1 cellular context compared by ENCODE assay signal in the genomic region with DNA sequence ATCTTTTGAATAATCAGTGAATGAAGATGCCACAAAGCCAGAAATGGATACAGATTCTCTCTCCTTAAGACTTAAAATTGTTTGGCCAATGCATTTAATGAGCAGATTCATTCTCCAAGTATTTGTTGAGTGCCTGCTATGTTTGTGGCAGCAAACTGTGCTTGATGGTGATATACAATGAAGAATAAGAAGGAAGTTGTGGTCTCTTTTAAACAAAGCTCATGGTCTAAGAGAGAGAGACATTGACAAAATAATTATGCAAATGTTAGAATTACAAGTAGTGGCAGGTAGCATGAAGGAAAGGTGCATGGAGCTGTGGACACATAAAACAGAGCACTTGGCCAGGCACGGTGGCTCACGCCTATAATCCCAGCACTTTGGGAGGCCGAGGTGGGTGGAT.
TF ChIP-seq lines count a peak whose summit lies in the region.

No MANE protein-coding gene starts in this region.

TF ChIP-seq in IMR-90, 13 proteins besides CTCF, POLR2A, EP300 and RAD21:
- no peak for TF ChIP-seq FOS (IDR thresholded peaks at IDR 0.05; ENCODE audit: low read depth, low read length)
- TF ChIP-seq SMC3 (IDR thresholded peaks at IDR 0.05; ENCODE audit: low read depth, low read length): no peak
- TF ChIP-seq MAZ (IDR thresholded peaks at IDR 0.05; ENCODE audit: borderline replicate concordance, low read depth, low read length): no peak
- no peak for TF ChIP-seq MXI1 (IDR thresholded peaks at IDR 0.05; ENCODE audit: borderline replicate concordance, low read depth, low read length)
- no peak for TF ChIP-seq MAFK (IDR thresholded peaks at IDR 0.05; ENCODE audit: low read depth, low read length)
- TF ChIP-seq RCOR1 (IDR thresholded peaks at IDR 0.05; ENCODE audit: insufficient replicate concordance, low read length): no peak
- TF ChIP-seq CEBPB (IDR thresholded peaks at IDR 0.05; ENCODE audit: low read depth, low read length): no peak
- no peak for TF ChIP-seq NFE2L2 (IDR thresholded peaks at IDR 0.05; ENCODE audit: low read depth, low read length)
- TF ChIP-seq CHD1 (IDR thresholded peaks at IDR 0.05; ENCODE audit: low read depth, low read length): no peak
- TF ChIP-seq RFX5 (IDR thresholded peaks at IDR 0.05; ENCODE audit: low read depth, low read length): no peak
- TF ChIP-seq, protein P1, sequence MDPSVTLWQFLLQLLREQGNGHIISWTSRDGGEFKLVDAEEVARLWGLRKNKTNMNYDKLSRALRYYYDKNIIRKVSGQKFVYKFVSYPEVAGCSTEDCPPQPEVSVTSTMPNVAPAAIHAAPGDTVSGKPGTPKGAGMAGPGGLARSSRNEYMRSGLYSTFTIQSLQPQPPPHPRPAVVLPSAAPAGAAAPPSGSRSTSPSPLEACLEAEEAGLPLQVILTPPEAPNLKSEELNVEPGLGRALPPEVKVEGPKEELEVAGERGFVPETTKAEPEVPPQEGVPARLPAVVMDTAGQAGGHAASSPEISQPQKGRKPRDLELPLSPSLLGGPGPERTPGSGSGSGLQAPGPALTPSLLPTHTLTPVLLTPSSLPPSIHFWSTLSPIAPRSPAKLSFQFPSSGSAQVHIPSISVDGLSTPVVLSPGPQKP (IDR thresholded peaks at IDR 0.05; ENCODE audit: borderline replicate concordance, low read depth, low read length): no peak
- TF ChIP-seq BHLHE40 (IDR thresholded peaks at IDR 0.05; ENCODE audit: low read depth, low read length): no peak
- TF ChIP-seq, protein P2, sequence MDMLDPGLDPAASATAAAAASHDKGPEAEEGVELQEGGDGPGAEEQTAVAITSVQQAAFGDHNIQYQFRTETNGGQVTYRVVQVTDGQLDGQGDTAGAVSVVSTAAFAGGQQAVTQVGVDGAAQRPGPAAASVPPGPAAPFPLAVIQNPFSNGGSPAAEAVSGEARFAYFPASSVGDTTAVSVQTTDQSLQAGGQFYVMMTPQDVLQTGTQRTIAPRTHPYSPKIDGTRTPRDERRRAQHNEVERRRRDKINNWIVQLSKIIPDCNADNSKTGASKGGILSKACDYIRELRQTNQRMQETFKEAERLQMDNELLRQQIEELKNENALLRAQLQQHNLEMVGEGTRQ (IDR thresholded peaks at IDR 0.05; ENCODE audit: low read depth, low read length): no peak
